In genomic region chr7:1210321-1210978, GRCh38 we compare ENCODE assay signal across 18 cellular contexts. TPM values are rescaled to one million over a fixed set of nuclear protein-coding genes. Genes with fewer than 3 reads are reported as not detected.
A peak's percentile ranks its signal among the peaks of the same experiment; 100 is the strongest.
DNase-seq lines count a peak whose midpoint lies in the region; ATAC-seq and TF ChIP-seq lines count a peak whose summit lies in the region.
"Had no signal": no experiment of that assay in that cellular context is flagged by ENCODE, and none has a peak within 500 bp of the region (broad histone marks: within the 10 kb centered on the region; RNA-seq: fewer than 3 reads in every experiment).

No MANE protein-coding gene starts in this region.

- 7% methylated on average over 18 of the region's 18 CpGs for WGBS in mammary epithelial cell (ENCODE audit: low coverage, missing lambda C conversion rate)
- no CpG with 5 or more reads among the region's 18 CpGs for WGBS in neuronal stem cell (ENCODE audit: extremely low coverage in 2 of 2, insufficient read length in 2 of 2, insufficient replicate concordance in 1 of 2), 2 donors
- WGBS in GM23248 (ENCODE audit: low coverage in 1 of 2, low lambda C conversion rate in 2 of 2, missing lambda C conversion rate in 2 of 2), 2 experiments, result 7 to 10% methylated on average over 18 of the region's 18 CpGs

- dilution Hi-C loops in mammary epithelial cell (cut with HindIII; ENCODE audit: low sequenced_read_pairs), result loop anchor here (5.0 kb wide), 2 partner anchors 77 to 177 kb away; no protein-coding TSS in a partner anchor

- H3K4me2 ChIP-seq in mammary epithelial cell (ENCODE audit: insufficient read depth, low read depth, low read length), result no peak overlapping the region
- no peak overlapping the region for H3K4me2 ChIP-seq in neuronal stem cell (ENCODE audit: insufficient read depth, low read length, poor library complexity, severe bottlenecking)
- no peak overlapping the region for H3K4me2 ChIP-seq in GM23248 (ENCODE audit: unreplicated experiment)

- H3K27ac ChIP-seq in mammary epithelial cell (ENCODE audit: insufficient read depth, low read depth, low read length), result no peak overlapping the region
- H3K27ac ChIP-seq in neuronal stem cell (replicated peaks; ENCODE audit: low read length), result no peak overlapping the region
- H3K27ac ChIP-seq in GM23248, result no peak overlapping the region

- H3K27me3 ChIP-seq in mammary epithelial cell (ENCODE audit: insufficient read depth, low read length), result peaks cover 29% of the 10 kb centered on the region
- H3K27me3 ChIP-seq in neuronal stem cell (ENCODE audit: control insufficient read depth in 3 of 3, insufficient read depth in 3 of 3, low read depth in 1 of 3, low read length in 3 of 3), result peaks cover 0 to 76% (median 0%) of the 10 kb centered on the region in 3 experiments
- peaks cover 78% of the 10 kb centered on the region for H3K27me3 ChIP-seq in GM23248 (replicated peaks; ENCODE audit: insufficient read depth)

- H3K4me1 ChIP-seq in mammary epithelial cell (ENCODE audit: insufficient read depth, low read length) (peaks cover 5% of the 10 kb centered on the region), neuronal stem cell (ENCODE audit: control insufficient read depth in 2 of 2, insufficient read depth in 1 of 2, low read depth in 1 of 2, low read length in 2 of 2) (no peaks in the 10 kb centered on the region), GM23248 (ENCODE audit: insufficient read depth) (no peaks in the 10 kb centered on the region)

- H2BK120ac ChIP-seq in neuronal stem cell (ENCODE audit: low read depth, low read length), result no peak overlapping the region

- H3K4me3 ChIP-seq in mammary epithelial cell (replicated peaks in 1 of 3; ENCODE audit: insufficient read depth in 1 of 3, low read depth in 2 of 3, low read length in 3 of 3) (no peak overlapping the region), neuronal stem cell (ENCODE audit: low read length in 2 of 2) (no peak overlapping the region), GM23248 (no peak overlapping the region)

- H3K9me3 ChIP-seq in mammary epithelial cell (replicated peaks; ENCODE audit: insufficient read depth, low read length) (no peaks in the 10 kb centered on the region), neuronal stem cell (replicated peaks in 1 of 2; ENCODE audit: control insufficient read depth in 2 of 2, insufficient read depth in 1 of 2, low read depth in 1 of 2, low read length in 2 of 2) (no peaks in the 10 kb centered on the region), GM23248 (ENCODE audit: low read depth) (no peaks in the 10 kb centered on the region)

- no peak overlapping the region for H2BK15ac ChIP-seq in neuronal stem cell (ENCODE audit: low read length)

- H3K36me3 ChIP-seq in mammary epithelial cell (ENCODE audit: insufficient read depth, low read length), result no peaks in the 10 kb centered on the region
- no peaks in the 10 kb centered on the region for H3K36me3 ChIP-seq in neuronal stem cell (replicated peaks in 1 of 2; ENCODE audit: control insufficient read depth in 2 of 2, insufficient read depth in 2 of 2, low read length in 2 of 2)
- no peaks in the 10 kb centered on the region for H3K36me3 ChIP-seq in GM23248 (ENCODE audit: low read depth)

- peak overlapping the region; percentile 77 for H2BK5ac ChIP-seq in neuronal stem cell (ENCODE audit: low read length)

- no peaks in the 10 kb centered on the region for H3K79me1 ChIP-seq in neuronal stem cell (ENCODE audit: low read depth, low read length)

- H3K79me2 ChIP-seq in mammary epithelial cell (ENCODE audit: insufficient read depth, low read length), result no peaks in the 10 kb centered on the region
- no peaks in the 10 kb centered on the region for H3K79me2 ChIP-seq in GM23248 (ENCODE audit: insufficient read depth)

- H3F3A ChIP-seq in GM23248 (ENCODE audit: insufficient read depth), result no peaks in the 10 kb centered on the region

- BruUV-seq in mammary epithelial cell (replicated peaks; lab: Mats Ljungman, UMichigan), result no TSS peak

- H3K27ac Mint-ChIP-seq in effector memory CD8-positive, alpha-beta T cell, result no peak overlapping the region
- H3K27ac Mint-ChIP-seq: activated CD8-positive, alpha-beta memory T cell treated with anti-CD3 and anti-CD28 coated beads, Interleukin-2, amount 10 ng/mL, durations not matched to agents 7 days and 5 days; naive thymus-derived CD4-positive, alpha-beta T cell; WTC11 had no signal

- intact Hi-C loops in mammary epithelial cell (cut with micrococcal nuclease), result no loop called here

- TF ChIP-seq CTCF in mammary epithelial cell (conservative IDR thresholded peaks at IDR 0.05 in 1 of 2, IDR thresholded peaks at IDR 0.05 in 1 of 2; ENCODE audit: extremely low read depth in 1 of 2, insufficient read depth in 1 of 2, low read depth in 1 of 2, low read length in 2 of 2), result no peak

- no peak overlapping the region for H3K4ac ChIP-seq in neuronal stem cell (ENCODE audit: low read length)

- no peaks in the 10 kb centered on the region for H3K9me3 Mint-ChIP-seq in effector memory CD8-positive, alpha-beta T cell
- H3K9me3 Mint-ChIP-seq: naive thymus-derived CD4-positive, alpha-beta T cell; WTC11 had no signal

- H2AFZ ChIP-seq in mammary epithelial cell (ENCODE audit: low read depth, low read length) (peak overlapping the region; percentile 11), neuronal stem cell (ENCODE audit: low read length) (no peak overlapping the region), GM23248 (no peak overlapping the region)

- H3K4me3 Mint-ChIP-seq in effector memory CD8-positive, alpha-beta T cell, result no peak overlapping the region
- H3K4me3 Mint-ChIP-seq: activated CD8-positive, alpha-beta memory T cell treated with anti-CD3 and anti-CD28 coated beads, Interleukin-2, amount 10 ng/mL, durations not matched to agents 7 days and 5 days; naive thymus-derived CD4-positive, alpha-beta T cell; WTC11 had no signal

- peak overlapping the region; percentile 92 for H3K18ac ChIP-seq in neuronal stem cell (ENCODE audit: low read length)

- no peaks in the 10 kb centered on the region for H4K20me1 ChIP-seq in mammary epithelial cell (ENCODE audit: insufficient read depth, low read length)
- no peaks in the 10 kb centered on the region for H4K20me1 ChIP-seq in GM23248 (ENCODE audit: insufficient read depth)

- no peak overlapping the region for H3K9ac ChIP-seq in mammary epithelial cell (ENCODE audit: insufficient read depth, low read length)
- no peak overlapping the region for H3K9ac ChIP-seq in neuronal stem cell (ENCODE audit: low read depth, low read length, poor library complexity)
- no peak overlapping the region for H3K9ac ChIP-seq in GM23248

- H3K27me3 Mint-ChIP-seq in effector memory CD8-positive, alpha-beta T cell, result peaks cover 37 to 59% of the 10 kb centered on the region in 2 donors

- H3K23ac ChIP-seq in neuronal stem cell (ENCODE audit: low read depth, low read length, poor library complexity), result no peak overlapping the region

- CTCF ChIA-PET in mammary epithelial cell (lab: Charles Lee; ENCODE audit: low non-redundant PET), result no interaction called here

- H3K4me1 Mint-ChIP-seq in effector memory CD8-positive, alpha-beta T cell (ENCODE audit: low read depth in 2 of 2), result no peaks in the 10 kb centered on the region
- H3K4me1 Mint-ChIP-seq: activated CD8-positive, alpha-beta memory T cell treated with anti-CD3 and anti-CD28 coated beads, Interleukin-2, amount 10 ng/mL, durations not matched to agents 7 days and 5 days; naive thymus-derived CD4-positive, alpha-beta T cell; WTC11 had no signal

- no peak overlapping the region for H2AK5ac ChIP-seq in neuronal stem cell (ENCODE audit: low read depth, low read length)

- no peak overlapping the region for H4K91ac ChIP-seq in neuronal stem cell (ENCODE audit: low read depth, low read length, poor library complexity)

- H3K9me2 ChIP-seq in GM23248 (ENCODE audit: insufficient read depth), result no peaks in the 10 kb centered on the region

- H2BK12ac ChIP-seq in neuronal stem cell (ENCODE audit: low read length), result no peak overlapping the region

- H3K14ac ChIP-seq in neuronal stem cell (ENCODE audit: low read length), result no peak overlapping the region

- no peaks in the 10 kb centered on the region for H3K36me3 Mint-ChIP-seq in effector memory CD8-positive, alpha-beta T cell (ENCODE audit: insufficient read depth)
- H3K36me3 Mint-ChIP-seq: activated CD8-positive, alpha-beta memory T cell treated with anti-CD3 and anti-CD28 coated beads, Interleukin-2, amount 10 ng/mL, durations not matched to agents 7 days and 5 days; naive thymus-derived CD4-positive, alpha-beta T cell; WTC11 had no signal

- in situ Hi-C loops in mammary epithelial cell (cut with MboI; ENCODE audit: low sequenced_read_pairs in 2 of 2) (no loop called here), GM23248 (cut with MboI) (no loop called here)

- H4K8ac ChIP-seq in neuronal stem cell (ENCODE audit: low read depth, low read length), result no peak overlapping the region

- no peak for ATAC-seq in effector memory CD8-positive, alpha-beta T cell (replicated peaks)
- ATAC-seq: activated CD8-positive, alpha-beta memory T cell treated with anti-CD3 and anti-CD28 coated beads, Interleukin-2, amount 10 ng/mL, durations not matched to agents 7 days and 5 days; naive thymus-derived CD4-positive, alpha-beta T cell; WTC11 had no signal

- DNase-seq in NCI-H1417 (lab: John Stamatoyannopoulos, UW) (peak in 2 of 3 experiments; percentile 54 to 64), NCI-H1417 treated with DMSO at 0.1 percent for 48 hours (lab: John Stamatoyannopoulos, UW) (no peak), NCI-H1105 (lab: John Stamatoyannopoulos, UW) (peak; percentile 74), mammary epithelial cell (no peak), neuronal stem cell (ENCODE audit: low spot score) (no peak), GM23248 (no peak), anterior cingulate cortex (lab: John Stamatoyannopoulos, UW) (no peak)
- DNase-seq in effector memory CD8-positive, alpha-beta T cell, result no peak
- DNase-seq: activated CD8-positive, alpha-beta memory T cell treated with anti-CD3 and anti-CD28 coated beads, Interleukin-2, amount 10 ng/mL, durations not matched to agents 7 days and 5 days; activated naive CD4-positive, alpha-beta T cell; naive thymus-derived CD4-positive, alpha-beta T cell; stimulated activated CD4-positive, alpha-beta T cell treated with anti-CD3 and anti-CD28 coated beads, Interleukin-2, amount 100 ng/mL, for 24 hours had no signal

RNA-seq across cellular contexts. Expression of gene UNCX, which starts 22.2 kb away (rescaled TPM):
- not detected for total RNA-seq in mammary epithelial cell
- polyA plus RNA-seq in mammary epithelial cell, result not detected
- polyA minus RNA-seq in mammary epithelial cell, result not detected
- 0.01 TPM for polyA plus RNA-seq in neuronal stem cell (2013, experiment 1 of 2)
- 0.01 TPM for polyA plus RNA-seq in neuronal stem cell (2013, experiment 2 of 2)
- not detected in 2 replicates for total RNA-seq in GM23248 (2014; rRNA removed; shearing (Covaris generic))
- not detected in 2 replicates for polyA plus RNA-seq in GM23248 (2016; fragmentation: Nextera tagmentation; extraction: Ambion mirVana)
- total RNA-seq: A172; activated CD8-positive, alpha-beta memory T cell treated with anti-CD3 and anti-CD28 coated beads, Interleukin-2, amount 10 ng/mL, durations not matched to agents 7 days and 5 days; fibroblast of lung; lower leg skin; M059J; naive thymus-derived CD4-positive, alpha-beta T cell; temporal lobe; WTC11 had no signal
- polyA plus RNA-seq: fibroblast of lung; naive thymus-derived CD4-positive, alpha-beta T cell had no signal

RNA-seq across cellular contexts. Expression of gene ZFAND2A, which starts 50.5 kb away (rescaled TPM):
- 10 to 100 TPM; 11.5 to 20.8 TPM for total RNA-seq in mammary epithelial cell
- polyA plus RNA-seq in mammary epithelial cell, result 24.1 TPM
- 10.2 TPM for polyA minus RNA-seq in mammary epithelial cell
- 9.5 TPM for polyA plus RNA-seq in neuronal stem cell (2013, experiment 1 of 2)
- 8.7 TPM for polyA plus RNA-seq in neuronal stem cell (2013, experiment 2 of 2)
- 24.7 and 32.2 TPM in 2 replicates for total RNA-seq in GM23248 (2014; rRNA removed; shearing (Covaris generic))
- 49.9 and 52.4 TPM in 2 replicates for polyA plus RNA-seq in GM23248 (2016; fragmentation: Nextera tagmentation; extraction: Ambion mirVana)

Comparison
In these comparisons a context has a peak if more than half of its experiments do, and no peak if none do; other contexts are left out.
1. DNase-seq: peak in NCI-H1417 (2 of 3) and NCI-H1105 (single experiment); none in NCI-H1417 treated with DMSO at 0.1 percent for 48 hours (single experiment), mammary epithelial cell (single experiment), neuronal stem cell (single experiment), GM23248 (single experiment), effector memory CD8-positive, alpha-beta T cell (0 of 3) and anterior cingulate cortex (0 of 58).